In the genomic region with DNA sequence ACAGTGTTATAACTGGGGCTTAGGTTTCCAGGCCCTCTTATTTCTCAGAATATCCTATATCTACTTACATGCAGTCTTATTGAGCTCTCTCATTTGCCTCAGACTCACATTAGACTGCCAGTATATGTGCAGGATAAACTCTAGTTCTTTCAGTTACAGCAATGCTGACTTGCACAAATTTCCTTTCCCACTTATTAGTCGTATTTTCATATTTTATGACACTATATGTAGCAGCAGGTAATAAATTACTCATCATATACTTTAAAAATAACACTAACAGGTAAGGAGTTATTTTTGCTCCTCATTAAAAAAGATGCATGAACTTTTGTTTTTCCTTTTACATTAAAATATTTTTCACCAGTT, we compare ENCODE assay signal across 1 cellular context.
TF ChIP-seq lines count a peak whose summit lies in the region.

No MANE protein-coding gene starts in this region.

TF ChIP-seq in H1, 55 proteins besides CTCF, POLR2A, EP300 and RAD21 (continued from another document):
- TF ChIP-seq, protein P1, sequence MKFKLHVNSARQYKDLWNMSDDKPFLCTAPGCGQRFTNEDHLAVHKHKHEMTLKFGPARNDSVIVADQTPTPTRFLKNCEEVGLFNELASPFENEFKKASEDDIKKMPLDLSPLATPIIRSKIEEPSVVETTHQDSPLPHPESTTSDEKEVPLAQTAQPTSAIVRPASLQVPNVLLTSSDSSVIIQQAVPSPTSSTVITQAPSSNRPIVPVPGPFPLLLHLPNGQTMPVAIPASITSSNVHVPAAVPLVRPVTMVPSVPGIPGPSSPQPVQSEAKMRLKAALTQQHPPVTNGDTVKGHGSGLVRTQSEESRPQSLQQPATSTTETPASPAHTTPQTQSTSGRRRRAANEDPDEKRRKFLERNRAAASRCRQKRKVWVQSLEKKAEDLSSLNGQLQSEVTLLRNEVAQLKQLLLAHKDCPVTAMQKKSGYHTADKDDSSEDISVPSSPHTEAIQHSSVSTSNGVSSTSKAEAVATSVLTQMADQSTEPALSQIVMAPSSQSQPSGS (IDR thresholded peaks at IDR 0.05; ENCODE audit: low read length), result no peak
- no peak for TF ChIP-seq KDM5A (IDR thresholded peaks at IDR 0.05; ENCODE audit: low read length)
- no peak for TF ChIP-seq TCF12 (IDR thresholded peaks at IDR 0.05; ENCODE audit: low read depth, low read length)
- TF ChIP-seq CTBP2 (IDR thresholded peaks at IDR 0.05; ENCODE audit: borderline replicate concordance, insufficient read depth, insufficient read length, low read length), result no peak
- no peak for TF ChIP-seq SP1 (IDR thresholded peaks at IDR 0.05; ENCODE audit: low read depth, low read length)
- TF ChIP-seq SIRT6 (IDR thresholded peaks at IDR 0.05; ENCODE audit: low read length), result no peak
- TF ChIP-seq, protein P2, sequence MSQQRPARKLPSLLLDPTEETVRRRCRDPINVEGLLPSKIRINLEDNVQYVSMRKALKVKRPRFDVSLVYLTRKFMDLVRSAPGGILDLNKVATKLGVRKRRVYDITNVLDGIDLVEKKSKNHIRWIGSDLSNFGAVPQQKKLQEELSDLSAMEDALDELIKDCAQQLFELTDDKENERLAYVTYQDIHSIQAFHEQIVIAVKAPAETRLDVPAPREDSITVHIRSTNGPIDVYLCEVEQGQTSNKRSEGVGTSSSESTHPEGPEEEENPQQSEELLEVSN (IDR thresholded peaks at IDR 0.05), result no peak
